In genomic region chr6:116568851-116569755, GRCh38 we compare ENCODE assay signal across 1 cellular context.
TF ChIP-seq lines count a peak whose summit lies in the region.

No MANE protein-coding gene starts in this region.

TF ChIP-seq in A549, 52 proteins besides CTCF, POLR2A, EP300 and RAD21 (continued from another document):
- TF ChIP-seq, protein P1, sequence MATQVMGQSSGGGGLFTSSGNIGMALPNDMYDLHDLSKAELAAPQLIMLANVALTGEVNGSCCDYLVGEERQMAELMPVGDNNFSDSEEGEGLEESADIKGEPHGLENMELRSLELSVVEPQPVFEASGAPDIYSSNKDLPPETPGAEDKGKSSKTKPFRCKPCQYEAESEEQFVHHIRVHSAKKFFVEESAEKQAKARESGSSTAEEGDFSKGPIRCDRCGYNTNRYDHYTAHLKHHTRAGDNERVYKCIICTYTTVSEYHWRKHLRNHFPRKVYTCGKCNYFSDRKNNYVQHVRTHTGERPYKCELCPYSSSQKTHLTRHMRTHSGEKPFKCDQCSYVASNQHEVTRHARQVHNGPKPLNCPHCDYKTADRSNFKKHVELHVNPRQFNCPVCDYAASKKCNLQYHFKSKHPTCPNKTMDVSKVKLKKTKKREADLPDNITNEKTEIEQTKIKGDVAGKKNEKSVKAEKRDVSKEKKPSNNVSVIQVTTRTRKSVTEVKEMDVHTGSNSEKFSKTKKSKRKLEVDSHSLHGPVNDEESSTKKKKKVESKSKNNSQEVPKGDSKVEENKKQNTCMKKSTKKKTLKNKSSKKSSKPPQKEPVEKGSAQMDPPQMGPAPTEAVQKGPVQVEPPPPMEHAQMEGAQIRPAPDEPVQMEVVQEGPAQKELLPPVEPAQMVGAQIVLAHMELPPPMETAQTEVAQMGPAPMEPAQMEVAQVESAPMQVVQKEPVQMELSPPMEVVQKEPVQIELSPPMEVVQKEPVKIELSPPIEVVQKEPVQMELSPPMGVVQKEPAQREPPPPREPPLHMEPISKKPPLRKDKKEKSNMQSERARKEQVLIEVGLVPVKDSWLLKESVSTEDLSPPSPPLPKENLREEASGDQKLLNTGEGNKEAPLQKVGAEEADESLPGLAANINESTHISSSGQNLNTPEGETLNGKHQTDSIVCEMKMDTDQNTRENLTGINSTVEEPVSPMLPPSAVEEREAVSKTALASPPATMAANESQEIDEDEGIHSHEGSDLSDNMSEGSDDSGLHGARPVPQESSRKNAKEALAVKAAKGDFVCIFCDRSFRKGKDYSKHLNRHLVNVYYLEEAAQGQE (IDR thresholded peaks at IDR 0.05): no peak
- TF ChIP-seq FOXS1 (CRISPR knock-in tag; IDR thresholded peaks at IDR 0.05): no peak
